Comparison of ENCODE assay signal across 11 cellular contexts in genomic region chr11:130478204-130478701, GRCh38. TPM values are rescaled to one million over a fixed set of nuclear protein-coding genes. Genes with fewer than 3 reads are reported as not detected.
DNase-seq lines count a peak whose midpoint lies in the region; ATAC-seq, FAIRE-seq and TF ChIP-seq lines count a peak whose summit lies in the region.
"Had no signal": no experiment of that assay in that cellular context is flagged by ENCODE, and none has a peak within 500 bp of the region (broad histone marks: within the 10 kb centered on the region; RNA-seq: fewer than 3 reads in every experiment).

No MANE protein-coding gene starts in this region.

- H3K9ac ChIP-seq in astrocyte (ENCODE audit: low read length) = peak overlapping the region; percentile 79

- no peak for TF ChIP-seq CTCF in astrocyte (IDR thresholded peaks at IDR 0.05; ENCODE audit: insufficient read depth, low read depth, low read length)
- no peak for TF ChIP-seq CTCF in WERI-Rb-1 (IDR thresholded peaks at IDR 0.05; ENCODE audit: low read depth, low read length)

- peak overlapping the region; percentile 49 for H2AFZ ChIP-seq in astrocyte (ENCODE audit: low read depth, low read length)

- H3K4me2 ChIP-seq in astrocyte (ENCODE audit: low read length) = peak overlapping the region; percentile 76

- peaks cover 7% of the 10 kb centered on the region for H3K27me3 Mint-ChIP-seq in astrocyte (ENCODE audit: low read depth, unreplicated experiment)

- H3K4me1 ChIP-seq in astrocyte (ENCODE audit: insufficient read depth, low read length) = peaks cover 48% of the 10 kb centered on the region

- H3K9me3 ChIP-seq in astrocyte (ENCODE audit: insufficient read depth, low read depth, low read length) = no peaks in the 10 kb centered on the region
- H3K9me3 ChIP-seq in WERI-Rb-1 (ENCODE audit: severe bottlenecking) = no peaks in the 10 kb centered on the region

- H3K27me3 ChIP-seq in astrocyte (ENCODE audit: insufficient read depth, low read length) (no peaks in the 10 kb centered on the region), WERI-Rb-1 (ENCODE audit: insufficient read depth, low read depth, severe bottlenecking) (no peaks in the 10 kb centered on the region)

- no peaks in the 10 kb centered on the region for H3K79me2 ChIP-seq in astrocyte (ENCODE audit: insufficient read depth, low read length)

- peak overlapping the region; percentile 82 for H3K27ac ChIP-seq in astrocyte (ENCODE audit: low read depth, low read length)
- no peak overlapping the region for H3K27ac ChIP-seq in WERI-Rb-1

- H3K4me1 Mint-ChIP-seq in astrocyte (ENCODE audit: low read depth, unreplicated experiment) = peaks cover 16% of the 10 kb centered on the region

- no peaks in the 10 kb centered on the region for H3K36me3 ChIP-seq in astrocyte (ENCODE audit: insufficient read depth, low read length)
- no peaks in the 10 kb centered on the region for H3K36me3 ChIP-seq in WERI-Rb-1

- H3K36me3 Mint-ChIP-seq in astrocyte (ENCODE audit: low read depth, unreplicated experiment) = no peaks in the 10 kb centered on the region

- no peak overlapping the region for H3K4me3 Mint-ChIP-seq in astrocyte (ENCODE audit: unreplicated experiment)

- H3K4me3 ChIP-seq in astrocyte (ENCODE audit: insufficient read depth, low read depth, low read length) = peak overlapping the region; percentile 27
- H3K4me3 ChIP-seq in WERI-Rb-1 (ENCODE audit: low read depth, low read length) = no peak overlapping the region

- no peaks in the 10 kb centered on the region for H4K20me1 ChIP-seq in astrocyte (ENCODE audit: insufficient read depth, low read length)

- no peaks in the 10 kb centered on the region for H3K9me3 Mint-ChIP-seq in astrocyte (ENCODE audit: unreplicated experiment)

- ATAC-seq in HG03565 (IDR thresholded peaks at IDR 0.05; ENCODE audit: unreplicated experiment) = no peak

- peak; percentile 91 for DNase-seq in HCEC 1CT
- peak; percentile 90 for DNase-seq in astrocyte (ENCODE audit: low read depth)
- peak; percentile 66 for DNase-seq in iPS-NIHi7 (ENCODE audit: extremely low spot score)
- DNase-seq in stromal cell of bone marrow (ENCODE audit: low read depth) = peak; percentile 80
- no peak for DNase-seq in WERI-Rb-1
- DNase-seq in COR-L47 (lab: John Stamatoyannopoulos, UW) = no peak
- no peak for DNase-seq in activated T-cell treated with anti-CD3 and anti-CD28 coated beads, Interleukin-2, amount 50 U/mL, for 1 hour
- DNase-seq: MV-4-11 had no signal

- H3K27ac Mint-ChIP-seq in astrocyte (ENCODE audit: unreplicated experiment) = no peak overlapping the region

- FAIRE-seq in astrocyte (lab: Jason Lieb, UNC) = peak; percentile 99
- FAIRE-seq: islet of Langerhans had no signal

RNA-seq across cellular contexts. Expression of gene ADAMTS15, which starts 29.8 kb away (rescaled TPM):
- total RNA-seq in astrocyte = 10.0 and 13.8 TPM in 2 replicates
- total RNA-seq: activated CD8-positive, alpha-beta memory T cell treated with anti-CD3 and anti-CD28 coated beads for 36 hours had no signal

RNA-seq across cellular contexts. Expression of gene ADAMTS8, which starts 49.8 kb away (rescaled TPM):
- 0.17 and 0.20 TPM in 2 replicates for total RNA-seq in astrocyte
- total RNA-seq: activated CD8-positive, alpha-beta memory T cell treated with anti-CD3 and anti-CD28 coated beads for 36 hours had no signal

Comparison
In these comparisons a context has a peak if more than half of its experiments do, and no peak if none do; other contexts are left out.
1. DNase-seq: peak in HCEC 1CT (single experiment), astrocyte (single experiment), iPS-NIHi7 (single experiment) and stromal cell of bone marrow (single experiment); none in WERI-Rb-1 (single experiment), COR-L47 (single experiment) and activated T-cell treated with anti-CD3 and anti-CD28 coated beads, Interleukin-2, amount 50 U/mL, for 1 hour (single experiment).